In the genomic region with DNA sequence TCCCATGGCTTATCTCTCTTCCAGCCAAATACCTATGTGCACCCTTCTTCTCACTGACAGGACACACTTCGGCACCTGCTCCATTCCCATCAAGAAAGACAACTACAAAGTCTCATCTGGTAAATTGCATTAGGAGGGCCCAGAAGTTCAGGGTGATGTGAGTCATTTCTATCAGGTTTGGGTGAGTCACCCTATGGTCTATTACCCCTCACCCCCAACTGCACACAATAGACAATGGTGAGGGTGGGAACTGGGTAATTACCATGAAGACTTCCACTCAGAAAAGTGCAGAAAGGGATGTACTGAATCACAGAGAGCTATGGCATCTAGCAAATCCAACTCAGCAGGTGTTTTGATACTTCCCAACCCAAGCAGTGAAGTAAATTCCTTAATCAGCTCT, we compare ENCODE assay signal across 20 cellular contexts. TPM values are rescaled to one million over a fixed set of nuclear protein-coding genes. Genes with fewer than 3 reads are reported as not detected.
DNase-seq lines count a peak whose midpoint lies in the region; ATAC-seq and TF ChIP-seq lines count a peak whose summit lies in the region.
"Had no signal": no experiment of that assay in that cellular context is flagged by ENCODE, and none has a peak within 500 bp of the region (broad histone marks: within the 10 kb centered on the region; RNA-seq: fewer than 3 reads in every experiment).

No MANE protein-coding gene starts in this region.

- peak; percentile 18 for DNase-seq in GM13977 (ENCODE audit: low spot score)
- DNase-seq in foreskin keratinocyte = no peak
- DNase-seq in NCI-H510A treated with DMSO at 0.1 percent for 48 hours (lab: John Stamatoyannopoulos, UW) = no peak
- no peak for DNase-seq in hepatocyte (ENCODE audit: low spot score)
- DNase-seq in activated gamma-delta T cell treated with Interleukin-2 at 50 U/mL for 16 hours = no peak
- DNase-seq: activated CD4-positive, alpha-beta T cell treated with anti-CD3 and anti-CD28 coated beads for 1 hour; DMS79 treated with DMSO at 0.1 percent for 48 hours; left ventricle myocardium superior; NCI-H2029 treated with DMSO at 0.1 percent for 48 hours; T-helper 17 cell; upper lobe of left lung had no signal

- no peaks in the 10 kb centered on the region for H3K79me2 ChIP-seq in hepatocyte

- in situ Hi-C loops in GM13977 (cut with MboI; ENCODE audit: low pct_unique_long_range_greater_than_20kb, low sequenced_read_pairs, unreplicated experiment) = no loop called here

- H3K27ac ChIP-seq in foreskin keratinocyte (no peak overlapping the region), hepatocyte (no peak overlapping the region)
- H3K27ac ChIP-seq: BLaER1, coronary artery, RWPE1, upper lobe of left lung had no signal

- no peak overlapping the region for H3K4me2 ChIP-seq in hepatocyte
- H3K4me2 ChIP-seq: BLaER1 had no signal

- H3K27me3 ChIP-seq in foreskin keratinocyte (no peaks in the 10 kb centered on the region), hepatocyte (no peaks in the 10 kb centered on the region)
- H3K27me3 ChIP-seq: BLaER1, upper lobe of left lung had no signal

- H3K4me3 ChIP-seq in hepatocyte = no peak overlapping the region
- H3K4me3 ChIP-seq: BLaER1, coronary artery, upper lobe of left lung had no signal

- H3K9me3 ChIP-seq in hepatocyte (ENCODE audit: low read depth) = no peaks in the 10 kb centered on the region
- H3K9me3 ChIP-seq: BLaER1, upper lobe of left lung had no signal

- no peaks in the 10 kb centered on the region for H3K4me1 ChIP-seq in foreskin keratinocyte
- no peaks in the 10 kb centered on the region for H3K4me1 ChIP-seq in hepatocyte (ENCODE audit: insufficient read depth)
- H3K4me1 ChIP-seq: BLaER1, upper lobe of left lung had no signal

- no peak for TF ChIP-seq CTCF in GM13977 (IDR thresholded peaks at IDR 0.05; ENCODE audit: extremely low read depth, insufficient read depth, missing control alignments)
- no peak for TF ChIP-seq CTCF in foreskin keratinocyte (conservative IDR thresholded peaks at IDR 0.05)
- no peak for TF ChIP-seq CTCF in hepatocyte (IDR thresholded peaks at IDR 0.05; ENCODE audit: poor library complexity)

- ATAC-seq in GM19351 (IDR thresholded peaks at IDR 0.05; ENCODE audit: unreplicated experiment) (peak; percentile 42), HG03196 (IDR thresholded peaks at IDR 0.05; ENCODE audit: unreplicated experiment) (peak; percentile 74), foreskin keratinocyte (peak; percentile 74), GM21447 (IDR thresholded peaks at IDR 0.05; ENCODE audit: unreplicated experiment) (no peak)
- ATAC-seq: left ventricle myocardium superior, T-helper 17 cell had no signal

- H4K20me1 ChIP-seq in hepatocyte (ENCODE audit: insufficient read depth, poor library complexity, severe bottlenecking) = no peaks in the 10 kb centered on the region
- H4K20me1 ChIP-seq: BLaER1 had no signal

- no peaks in the 10 kb centered on the region for H3K9me2 ChIP-seq in hepatocyte (replicated peaks; ENCODE audit: insufficient read depth)

- H3K36me3 ChIP-seq in hepatocyte (replicated peaks; ENCODE audit: insufficient read depth, low read depth) = no peaks in the 10 kb centered on the region
- H3K36me3 ChIP-seq: BLaER1, upper lobe of left lung had no signal

- WGBS in hepatocyte (ENCODE audit: low lambda C conversion rate, missing lambda C conversion rate) = 96% methylated on average over 1 of the region's 1 CpG

- H2AFZ ChIP-seq in hepatocyte = no peak overlapping the region

RNA-seq across cellular contexts. Expression of a gene that starts 54.8 kb away (rescaled TPM):
- total RNA-seq in foreskin keratinocyte (not detected in 2 replicates), hepatocyte (not detected in 2 replicates)
- polyA plus RNA-seq in foreskin keratinocyte (0.01 TPM in 1 of 2 replicates, not detected in the other), hepatocyte (not detected in 2 replicates)
- total RNA-seq: myocyte, progenitor cell of endocrine pancreas, T-helper 17 cell, upper lobe of left lung had no signal
- polyA plus RNA-seq: esophagus had no signal
